Comparison of ENCODE assay signal across 12 cellular contexts in genomic region chr1:151062738-151063371, GRCh38. TPM values are rescaled to one million over a fixed set of nuclear protein-coding genes. Genes with fewer than 3 reads are reported as not detected.
DNase-seq lines count a peak whose midpoint lies in the region; ATAC-seq and TF ChIP-seq lines count a peak whose summit lies in the region.
"Had no signal": no experiment of that assay in that cellular context is flagged by ENCODE, and none has a peak within 500 bp of the region (broad histone marks: within the 10 kb centered on the region; RNA-seq: fewer than 3 reads in every experiment).

No MANE protein-coding gene starts in this region.

- intact Hi-C loops in spleen (cut with DNase I; ENCODE audit: low total_unique reads) = no loop called here

- no peaks in the 10 kb centered on the region for H3K9me3 ChIP-seq in RWPE2 (ENCODE audit: severe bottlenecking)
- H3K9me3 ChIP-seq in skeletal muscle satellite cell (replicated peaks; ENCODE audit: low read length) = no peaks in the 10 kb centered on the region
- H3K9me3 ChIP-seq in spleen = no peaks in the 10 kb centered on the region

- no peak for TF ChIP-seq POLR2A in spleen (IDR thresholded peaks at IDR 0.05)

- peak; percentile 51 for ATAC-seq in RWPE2 (ENCODE audit: low read depth)
- no peak for ATAC-seq in GM19324 (IDR thresholded peaks at IDR 0.05; ENCODE audit: low FRiP score, unreplicated experiment)
- ATAC-seq: T-cell had no signal

- TF ChIP-seq CTCF in RWPE2 (IDR thresholded peaks at IDR 0.05; ENCODE audit: poor library complexity, severe bottlenecking) = no peak
- TF ChIP-seq CTCF in fibroblast of the aortic adventitia (IDR thresholded peaks at IDR 0.05; ENCODE audit: insufficient read depth, low read length) = no peak
- no peak for TF ChIP-seq CTCF in spleen (IDR thresholded peaks at IDR 0.05 in 8 of 11, conservative IDR thresholded peaks at IDR 0.05 in 3 of 11)

- H3K4me3 ChIP-seq in RWPE2 (ENCODE audit: severe bottlenecking) (no peak overlapping the region), fibroblast of the aortic adventitia (ENCODE audit: low read depth, low read length) (peak overlapping the region; percentile 42), skeletal muscle satellite cell (ENCODE audit: low read length) (peak overlapping the region; percentile 54), spleen (no peak overlapping the region)

- peak overlapping the region; percentile 16 for H3K27ac ChIP-seq in RWPE2 (ENCODE audit: poor library complexity, severe bottlenecking)
- no peak overlapping the region for H3K27ac ChIP-seq in spleen
- H3K27ac ChIP-seq: 22Rv1 had no signal

- 82 to 95% (median 94%) methylated on average over 3 of the region's 3 CpGs for WGBS in spleen, 5 donors

- H3K9ac ChIP-seq in skeletal muscle satellite cell (ENCODE audit: low read depth, low read length) = peak overlapping the region; percentile 71

- no peaks in the 10 kb centered on the region for H3K27me3 ChIP-seq in RWPE2 (ENCODE audit: insufficient read depth, poor library complexity, severe bottlenecking)
- H3K27me3 ChIP-seq in skeletal muscle satellite cell (ENCODE audit: control insufficient read depth, insufficient read depth, low read length) = no peaks in the 10 kb centered on the region
- H3K27me3 ChIP-seq in spleen (replicated peaks in 1 of 7) = no peaks in the 10 kb centered on the region

- DNase-seq in DMS 273 (lab: John Stamatoyannopoulos, UW; ENCODE audit: unreplicated experiment) (peak; percentile 94), DMS 273 treated with DMSO at 0.1 percent for 48 hours (lab: John Stamatoyannopoulos, UW) (no peak), RWPE2 (ENCODE audit: low spot score) (no peak), fibroblast of the aortic adventitia (ENCODE audit: low read depth) (peak; percentile 92), spleen (no peak), NCI-H510A treated with DMSO at 0.1 percent for 48 hours (lab: John Stamatoyannopoulos, UW) (no peak)
- DNase-seq: activated T-cell treated with anti-CD3 and anti-CD28 coated beads, Interleukin-2, amount 50 U/mL, for 24 hours; NCI-H1930; T-cell had no signal

- peaks cover 17% of the 10 kb centered on the region for H3K4me1 ChIP-seq in RWPE2 (ENCODE audit: insufficient read depth, poor library complexity, severe bottlenecking)
- peaks cover 17% of the 10 kb centered on the region for H3K4me1 ChIP-seq in skeletal muscle satellite cell (ENCODE audit: control insufficient read depth, insufficient read depth, low read length)
- H3K4me1 ChIP-seq in spleen = peaks cover 0 to 23% (median 19%) of the 10 kb centered on the region in 6 donors

- H3K36me3 ChIP-seq in RWPE2 (ENCODE audit: low read depth) (peaks cover 7% of the 10 kb centered on the region), skeletal muscle satellite cell (ENCODE audit: insufficient read depth, low read length) (peaks cover 13% of the 10 kb centered on the region), spleen (no peaks in the 10 kb centered on the region)

- peak overlapping the region; percentile 62 for H3K4me2 ChIP-seq in skeletal muscle satellite cell (ENCODE audit: low read length)

RNA-seq across cellular contexts. Expression of gene MLLT11, which starts 2.7 kb away (rescaled TPM):
- total RNA-seq in fibroblast of the aortic adventitia (ENCODE audit: low replicate concordance) (2.0 and 6.1 TPM in 2 replicates), spleen (1 to 10 TPM in 4 of 7 donors, under 1 TPM in 3; 0.50 to 2.6 (median 1.1) TPM)
- total RNA-seq in skeletal muscle satellite cell (2012; rRNA removed) = 2.5 and 4.8 TPM in 2 replicates
- under 1 TPM; 0.52 to 0.91 (median 0.61) TPM for polyA plus RNA-seq in spleen

RNA-seq across cellular contexts. Expression of gene CDC42SE1, which starts 3.4 kb away (rescaled TPM):
- total RNA-seq in fibroblast of the aortic adventitia (ENCODE audit: low replicate concordance) (33.8 and 42.3 TPM in 2 replicates), spleen (100 to 1,000 TPM; 158 to 245 (median 208) TPM)
- total RNA-seq in skeletal muscle satellite cell (2012; rRNA removed) = 37.8 and 39.0 TPM in 2 replicates
- polyA plus RNA-seq in spleen = 10 to 100 TPM; 57.0 to 75.4 (median 72.6) TPM

RNA-seq across cellular contexts. Expression of gene GABPB2, which starts 7.7 kb away (rescaled TPM):
- 5.2 and 14.6 TPM in 2 replicates for total RNA-seq in fibroblast of the aortic adventitia (ENCODE audit: low replicate concordance)
- 7.4 and 8.1 TPM in 2 replicates for total RNA-seq in skeletal muscle satellite cell (2012; rRNA removed)
- total RNA-seq in spleen = 10 to 100 TPM; 12.3 to 22.8 (median 17.5) TPM
- polyA plus RNA-seq in spleen = 1 to 10 TPM; 3.0 to 7.1 (median 3.9) TPM

RNA-seq across cellular contexts. Expression of gene C1orf56, which starts 15.3 kb away (rescaled TPM):
- 0.82 and 3.3 TPM in 2 replicates for total RNA-seq in fibroblast of the aortic adventitia (ENCODE audit: low replicate concordance)
- total RNA-seq in skeletal muscle satellite cell (2012; rRNA removed) = 1.0 and 2.4 TPM in 2 replicates
- total RNA-seq in spleen = 1 to 10 TPM; 1.8 to 5.5 (median 3.4) TPM
- polyA plus RNA-seq in spleen = 1 to 10 TPM; 1.4 to 2.8 (median 2.6) TPM

RNA-seq across cellular contexts. Expression of gene BNIPL, which starts 26.5 kb away (rescaled TPM):
- total RNA-seq in fibroblast of the aortic adventitia (ENCODE audit: low replicate concordance) (0.18 and 0.33 TPM in 2 replicates), spleen (1 to 10 TPM in 3 of 7 donors, under 1 TPM in 4; 0.33 to 1.4 (median 0.77) TPM)
- under 0.01 and 0.25 TPM in 2 replicates for total RNA-seq in skeletal muscle satellite cell (2012; rRNA removed)
- polyA plus RNA-seq in spleen = under 1 TPM; 0.50 to 0.85 (median 0.61) TPM

Comparison
In these comparisons a context has a peak if more than half of its experiments do, and no peak if none do; other contexts are left out.
1. DNase-seq: peak in DMS 273 (single experiment) and fibroblast of the aortic adventitia (single experiment); none in DMS 273 treated with DMSO at 0.1 percent for 48 hours (single experiment), RWPE2 (single experiment), spleen (single experiment) and NCI-H510A treated with DMSO at 0.1 percent for 48 hours (single experiment).
2. H3K4me3 ChIP-seq: peak in fibroblast of the aortic adventitia (single experiment) and skeletal muscle satellite cell (single experiment); none in RWPE2 (single experiment) and spleen (0 of 8).